8 cellular contexts compared by ENCODE assay signal in genomic region chr22:25405854-25406509, GRCh38.
DNase-seq lines count a peak whose midpoint lies in the region; ATAC-seq lines count a peak whose summit lies in the region.

No MANE protein-coding gene starts in this region.

- peak overlapping the region; percentile 81 for H3K4me3 Mint-ChIP-seq in T-helper 1 cell treated with Interleukin-12 subunit alpha and Interleukin-12 subunit beta and Interleukin-4 antibody, amounts not matched to agents 30 μg/mL and 1 μg/mL, for 36 hours
- peak overlapping the region; percentile 73 for H3K4me3 Mint-ChIP-seq in activated naive CD8-positive, alpha-beta T cell treated with anti-CD3 and anti-CD28 coated beads for 36 hours

- H3K27ac Mint-ChIP-seq in T-helper 1 cell treated with Interleukin-12 subunit alpha and Interleukin-12 subunit beta and Interleukin-4 antibody, amounts not matched to agents 30 μg/mL and 1 μg/mL, for 36 hours = peak overlapping the region; percentile 63
- peak overlapping the region; percentile 54 for H3K27ac Mint-ChIP-seq in activated naive CD8-positive, alpha-beta T cell treated with anti-CD3 and anti-CD28 coated beads for 36 hours

- no peaks in the 10 kb centered on the region for H3K27me3 ChIP-seq in layer of hippocampus (ENCODE audit: control insufficient read depth, insufficient read depth, low read length)
- H3K27me3 ChIP-seq in stomach smooth muscle (ENCODE audit: control insufficient read depth in 1 of 2, insufficient read depth in 2 of 2, low read length in 2 of 2) = no peaks in the 10 kb centered on the region

- peaks cover 30% of the 10 kb centered on the region for H3K4me1 Mint-ChIP-seq in T-helper 1 cell treated with Interleukin-12 subunit alpha and Interleukin-12 subunit beta and Interleukin-4 antibody, amounts not matched to agents 30 μg/mL and 1 μg/mL, for 36 hours (ENCODE audit: low read depth)
- peaks cover 32% of the 10 kb centered on the region for H3K4me1 Mint-ChIP-seq in activated naive CD8-positive, alpha-beta T cell treated with anti-CD3 and anti-CD28 coated beads for 36 hours

- H3K27ac ChIP-seq in layer of hippocampus (ENCODE audit: low read depth, low read length) (peak overlapping the region; percentile 62), stomach smooth muscle (ENCODE audit: low read length) (peak overlapping the region; percentile 85)

- no peaks in the 10 kb centered on the region for H3K36me3 ChIP-seq in stomach smooth muscle (ENCODE audit: control insufficient read depth in 2 of 2, insufficient read depth in 2 of 2, low read length in 2 of 2)

- no peaks in the 10 kb centered on the region for H3K27me3 Mint-ChIP-seq in T-helper 1 cell treated with Interleukin-12 subunit alpha and Interleukin-12 subunit beta and Interleukin-4 antibody, amounts not matched to agents 30 μg/mL and 1 μg/mL, for 36 hours (ENCODE audit: low read depth)
- H3K27me3 Mint-ChIP-seq in activated naive CD8-positive, alpha-beta T cell treated with anti-CD3 and anti-CD28 coated beads for 36 hours = no peaks in the 10 kb centered on the region

- H3K36me3 Mint-ChIP-seq in T-helper 1 cell treated with Interleukin-12 subunit alpha and Interleukin-12 subunit beta and Interleukin-4 antibody, amounts not matched to agents 30 μg/mL and 1 μg/mL, for 36 hours (ENCODE audit: low read depth) = peaks cover 8% of the 10 kb centered on the region
- H3K36me3 Mint-ChIP-seq in activated naive CD8-positive, alpha-beta T cell treated with anti-CD3 and anti-CD28 coated beads for 36 hours = no peaks in the 10 kb centered on the region

- peak overlapping the region; percentile 62 to 75 for H3K4me3 ChIP-seq in stomach smooth muscle (ENCODE audit: low read length in 2 of 2)

- ATAC-seq in GM21786 (IDR thresholded peaks at IDR 0.05; ENCODE audit: unreplicated experiment) = no peak
- no peak for ATAC-seq in GM18858 (IDR thresholded peaks at IDR 0.05; ENCODE audit: unreplicated experiment)

- peak overlapping the region; percentile 85 to 87 for H3K9ac ChIP-seq in stomach smooth muscle (ENCODE audit: low read length in 2 of 2)

- H3K4me1 ChIP-seq in stomach smooth muscle (ENCODE audit: control insufficient read depth, insufficient read depth, low read length) = peaks cover 33% of the 10 kb centered on the region

- no peaks in the 10 kb centered on the region for H3K9me3 Mint-ChIP-seq in T-helper 1 cell treated with Interleukin-12 subunit alpha and Interleukin-12 subunit beta and Interleukin-4 antibody, amounts not matched to agents 30 μg/mL and 1 μg/mL, for 36 hours
- no peaks in the 10 kb centered on the region for H3K9me3 Mint-ChIP-seq in activated naive CD8-positive, alpha-beta T cell treated with anti-CD3 and anti-CD28 coated beads for 36 hours

- no peaks in the 10 kb centered on the region for H3K9me3 ChIP-seq in stomach smooth muscle (ENCODE audit: control insufficient read depth in 2 of 2, low read length in 2 of 2)

- no peak for DNase-seq in T-helper 1 cell
- DNase-seq in activated naive CD8-positive, alpha-beta T cell treated with anti-CD3 and anti-CD28 coated beads for 36 hours = no peak
- DNase-seq in cerebellar cortex (ENCODE audit: low spot score) = no peak
